In genomic region chr15:66573719-66574641, GRCh38 we compare ENCODE assay signal across 1 cellular context.
TF ChIP-seq lines count a peak whose summit lies in the region.

No MANE protein-coding gene starts in this region.

TF ChIP-seq in HepG2, 621 proteins besides CTCF, POLR2A, EP300 and RAD21 (continued from another document):
- TF ChIP-seq ZNF503 (CRISPR knock-in tag; IDR thresholded peaks at IDR 0.05), result no peak
